10 cellular contexts compared by ENCODE assay signal in the genomic region with DNA sequence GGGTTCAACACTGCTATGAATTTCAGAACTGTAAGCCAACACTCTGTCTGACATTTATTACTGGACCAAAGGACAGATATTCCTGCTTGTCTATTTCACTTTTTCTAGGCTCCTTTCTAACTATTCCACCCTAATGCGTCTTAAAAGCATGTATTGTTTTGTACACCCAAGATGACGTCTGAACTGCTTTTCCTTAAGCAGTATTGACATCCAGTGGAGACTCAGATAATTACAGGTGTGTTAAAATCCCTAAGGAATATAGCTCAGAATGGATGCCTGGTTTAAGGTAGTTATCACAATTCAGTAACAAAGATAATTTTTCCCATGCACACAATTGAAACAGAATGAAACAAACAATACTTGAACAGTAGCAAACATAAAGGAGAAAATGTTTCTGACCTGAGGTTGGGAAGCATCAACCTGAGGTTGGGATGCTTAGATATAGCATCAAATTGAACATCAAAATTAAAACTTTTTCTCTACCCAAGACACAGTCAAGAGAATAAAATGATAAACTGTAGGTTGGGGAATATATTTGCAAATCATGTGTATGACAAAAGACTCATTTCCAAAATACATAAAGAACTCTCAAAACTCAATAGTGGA.
A peak's percentile ranks its signal among the peaks of the same experiment; 100 is the strongest.
DNase-seq lines count a peak whose midpoint lies in the region; ATAC-seq, FAIRE-seq and TF ChIP-seq lines count a peak whose summit lies in the region.
"Had no signal": no experiment of that assay in that cellular context is flagged by ENCODE, and none has a peak within 500 bp of the region (broad histone marks: within the 10 kb centered on the region; RNA-seq: fewer than 3 reads in every experiment).

No MANE protein-coding gene starts in this region.

- no peaks in the 10 kb centered on the region for H3K9me3 ChIP-seq in Peyer's patch
- peaks cover 0 to 8% (median 0%) of the 10 kb centered on the region in 3 donors for H3K9me3 ChIP-seq in gastroesophageal sphincter
- no peaks in the 10 kb centered on the region for H3K9me3 ChIP-seq in small intestine (ENCODE audit: control insufficient read depth, low read depth)

- peak; percentile 26 for DNase-seq in HPDE6-E6E7 (ENCODE audit: extremely low spot score)
- no peak for DNase-seq in Peyer's patch
- peak; percentile 40 for DNase-seq in small intestine
- DNase-seq in T1000 (lab: John Stamatoyannopoulos, UW), result no peak
- no peak for DNase-seq in HuH-7.5 (ENCODE audit: low spot score)
- no peak for DNase-seq in HUDEP-2 (lab: John Stamatoyannopoulos, UW; ENCODE audit: unreplicated experiment in 76 of 76)
- no peak for DNase-seq in 8988T

- H3K4me3 ChIP-seq in Peyer's patch (no peak overlapping the region), gastroesophageal sphincter (no peak overlapping the region), small intestine (ENCODE audit: low read depth in 1 of 2, low read length in 2 of 2) (no peak overlapping the region)

- H3K27me3 ChIP-seq in Peyer's patch (no peaks in the 10 kb centered on the region), gastroesophageal sphincter (no peaks in the 10 kb centered on the region), small intestine (ENCODE audit: control insufficient read depth in 2 of 2, insufficient read depth in 2 of 2, low read length in 2 of 2) (no peaks in the 10 kb centered on the region)

- no peak for ATAC-seq in gastroesophageal sphincter

- no peak for FAIRE-seq in small intestine (lab: Jason Lieb, UNC)

- WGBS in gastroesophageal sphincter (ENCODE audit: low coverage in 1 of 2), 2 donors, result 5 to 19% methylated on average over 2 of the region's 2 CpGs
- 12 to 28% (median 20%) methylated on average over 2 of the region's 2 CpGs for WGBS in small intestine, 3 donors

- H3K4me1 ChIP-seq in Peyer's patch, result no peaks in the 10 kb centered on the region
- no peaks in the 10 kb centered on the region for H3K4me1 ChIP-seq in gastroesophageal sphincter
- H3K4me1 ChIP-seq in small intestine (ENCODE audit: control insufficient read depth in 2 of 2, insufficient read depth in 1 of 2, low read depth in 1 of 2, low read length in 1 of 2), result no peaks in the 10 kb centered on the region

- TF ChIP-seq EP300 in gastroesophageal sphincter (IDR thresholded peaks at IDR 0.05), result no peak

- TF ChIP-seq POLR2A in Peyer's patch (IDR thresholded peaks at IDR 0.05) (no peak), gastroesophageal sphincter (IDR thresholded peaks at IDR 0.05) (no peak)

- peak in 4 of 6 experiments; percentile 21 to 82 (median 72) for TF ChIP-seq CTCF in Peyer's patch (IDR thresholded peaks at IDR 0.05)
- peak in 3 of 4 experiments; percentile 25 to 46 (median 28) for TF ChIP-seq CTCF in gastroesophageal sphincter (IDR thresholded peaks at IDR 0.05)

- H3K27ac ChIP-seq in Peyer's patch, result no peak overlapping the region
- no peak overlapping the region for H3K27ac ChIP-seq in gastroesophageal sphincter
- no peak overlapping the region for H3K27ac ChIP-seq in small intestine (ENCODE audit: low read depth in 1 of 2, low read length in 1 of 2)
- H3K27ac ChIP-seq: epithelial cell of prostate, HL-60 had no signal

- H3K36me3 ChIP-seq in Peyer's patch (no peaks in the 10 kb centered on the region), gastroesophageal sphincter (no peaks in the 10 kb centered on the region), small intestine (ENCODE audit: control insufficient read depth in 2 of 2, insufficient read depth in 2 of 2, low read length in 2 of 2) (no peaks in the 10 kb centered on the region)

Comparison
In these comparisons a context has a peak if more than half of its experiments do, and no peak if none do; other contexts are left out.
1. DNase-seq: peak in HPDE6-E6E7 (single experiment) and small intestine (single experiment); none in Peyer's patch (0 of 3), T1000 (single experiment), HuH-7.5 (single experiment), HUDEP-2 (0 of 76) and 8988T (single experiment).